34 cellular contexts compared by ENCODE assay signal in genomic region chr18:42051411-42051810, GRCh38.
"Had no signal": no experiment of that assay in that cellular context is flagged by ENCODE, and none has a peak within 500 bp of the region (broad histone marks: within the 10 kb centered on the region; RNA-seq: fewer than 3 reads in every experiment).

No MANE protein-coding gene starts in this region.

- H3K27ac ChIP-seq: adrenal gland, ascending aorta, breast epithelium, epithelial cell of prostate, esophagus squamous epithelium, gastrocnemius medialis, heart left ventricle had no signal

- H3K9me3 ChIP-seq: adrenal gland, ascending aorta, breast epithelium, esophagus squamous epithelium, gastrocnemius medialis, heart left ventricle had no signal

- H3K27ac Mint-ChIP-seq: activated CD4-positive, alpha-beta memory T cell treated with anti-CD3 and anti-CD28 coated beads for 36 hours; activated CD4-positive, alpha-beta T cell treated with anti-CD3 and anti-CD28 coated beads for 36 hours; activated CD4-positive, alpha-beta T cell treated with anti-CD3 and anti-CD28 coated beads, Interleukin-2, amount 10 ng/mL, durations not matched to agents 24 days and 14 days; activated CD8-positive, alpha-beta memory T cell treated with anti-CD3 and anti-CD28 coated beads, Interleukin-2, amount 10 ng/mL, durations not matched to agents 7 days and 5 days; activated CD8-positive, alpha-beta T cell treated with anti-CD3 and anti-CD28 coated beads, Interleukin-2, amount 10 ng/mL, durations not matched to agents 7 days and 5 days; activated naive CD4-positive, alpha-beta T cell treated with anti-CD3 and anti-CD28 coated beads for 36 hours; activated naive CD8-positive, alpha-beta T cell treated with anti-CD3 and anti-CD28 coated beads for 36 hours; activated naive CD8-positive, alpha-beta T cell treated with anti-CD3 and anti-CD28 coated beads, Interleukin-2, amount 50 U/mL, for 24 hours; activated T-helper 1 cell treated with anti-CD3 and anti-CD28 coated beads, Interleukin-12 subunit alpha, Interleukin-12 subunit beta, Interleukin-2, Interleukin-4 antibody, amounts not matched to agents 30 ng/mL and 10 ng/mL and 1 ng/mL, durations not matched to agents 14 hours and 24 hours and 36 hours; activated T-helper 2 cell treated with anti-CD3 and anti-CD28 coated beads, Interferon-gamma antibody, Interleukin-2, Interleukin-4, amounts not matched to agents 10 μg/mL and 5 μg/mL and 100 μg/mL, durations not matched to agents 14 hours and 24 hours and 36 hours; T-helper 17 cell; T-helper 2 cell treated with Interferon-gamma antibody and Interleukin-4, amounts not matched to agents 5 μg/mL and 100 μg/mL, for 36 hours had no signal

- H3K36me3 ChIP-seq: adrenal gland, breast epithelium had no signal

- H3K4me3 Mint-ChIP-seq: activated CD4-positive, alpha-beta memory T cell treated with anti-CD3 and anti-CD28 coated beads for 36 hours; activated CD4-positive, alpha-beta T cell treated with anti-CD3 and anti-CD28 coated beads for 36 hours; activated CD4-positive, alpha-beta T cell treated with anti-CD3 and anti-CD28 coated beads, Interleukin-2, amount 10 ng/mL, durations not matched to agents 24 days and 14 days; activated CD8-positive, alpha-beta memory T cell treated with anti-CD3 and anti-CD28 coated beads, Interleukin-2, amount 10 ng/mL, durations not matched to agents 7 days and 5 days; activated CD8-positive, alpha-beta T cell treated with anti-CD3 and anti-CD28 coated beads, Interleukin-2, amount 10 ng/mL, durations not matched to agents 7 days and 5 days; activated naive CD4-positive, alpha-beta T cell treated with anti-CD3 and anti-CD28 coated beads for 36 hours; activated naive CD4-positive, alpha-beta T cell treated with anti-CD3 and anti-CD28 coated beads, Interleukin-2, amount 50 U/mL, for 24 hours; activated naive CD8-positive, alpha-beta T cell treated with anti-CD3 and anti-CD28 coated beads for 36 hours; activated naive CD8-positive, alpha-beta T cell treated with anti-CD3 and anti-CD28 coated beads, Interleukin-2, amount 50 U/mL, for 24 hours; activated T-helper 1 cell treated with anti-CD3 and anti-CD28 coated beads, Interleukin-12 subunit alpha, Interleukin-12 subunit beta, Interleukin-2, Interleukin-4 antibody, amounts not matched to agents 30 ng/mL and 10 ng/mL and 1 ng/mL, durations not matched to agents 14 hours and 24 hours and 36 hours; brain; central memory CD8-positive, alpha-beta T cell; effector memory CD8-positive, alpha-beta T cell; T-helper 17 cell; T-helper 2 cell treated with Interferon-gamma antibody and Interleukin-4, amounts not matched to agents 5 μg/mL and 100 μg/mL, for 36 hours had no signal

- H3K4me3 ChIP-seq: adrenal gland, ascending aorta, breast epithelium, esophagus squamous epithelium, gastrocnemius medialis, heart left ventricle had no signal

- H3K4me1 ChIP-seq: ascending aorta, breast epithelium had no signal

- H3K27me3 ChIP-seq: adrenal gland, ascending aorta, breast epithelium, esophagus squamous epithelium, gastrocnemius medialis, heart left ventricle had no signal

- ATAC-seq: activated CD4-positive, alpha-beta T cell treated with anti-CD3 and anti-CD28 coated beads for 36 hours; activated CD8-positive, alpha-beta memory T cell treated with anti-CD3 and anti-CD28 coated beads, Interleukin-2, amount 10 ng/mL, durations not matched to agents 7 days and 5 days; activated CD8-positive, alpha-beta T cell treated with anti-CD3 and anti-CD28 coated beads, Interleukin-2, amount 10 ng/mL, durations not matched to agents 7 days and 5 days; activated naive CD8-positive, alpha-beta T cell treated with anti-CD3 and anti-CD28 coated beads, Interleukin-2, amount 50 U/mL, for 24 hours; effector memory CD8-positive, alpha-beta T cell; gastrocnemius medialis; heart left ventricle; T-helper 17 cell had no signal

- H3K27me3 Mint-ChIP-seq: activated CD4-positive, alpha-beta memory T cell treated with anti-CD3 and anti-CD28 coated beads for 36 hours; activated CD4-positive, alpha-beta T cell treated with anti-CD3 and anti-CD28 coated beads for 36 hours; activated CD4-positive, alpha-beta T cell treated with anti-CD3 and anti-CD28 coated beads, Interleukin-2, amount 10 ng/mL, durations not matched to agents 24 days and 14 days; activated CD8-positive, alpha-beta memory T cell treated with anti-CD3 and anti-CD28 coated beads, Interleukin-2, amount 10 ng/mL, durations not matched to agents 7 days and 5 days; activated naive CD4-positive, alpha-beta T cell treated with anti-CD3 and anti-CD28 coated beads, Interleukin-2, amount 50 U/mL, for 24 hours; activated naive CD8-positive, alpha-beta T cell treated with anti-CD3 and anti-CD28 coated beads for 36 hours; activated naive CD8-positive, alpha-beta T cell treated with anti-CD3 and anti-CD28 coated beads, Interleukin-2, amount 50 U/mL, for 24 hours; brain; central memory CD8-positive, alpha-beta T cell; effector memory CD8-positive, alpha-beta T cell; T-helper 17 cell had no signal

- DNase-seq: activated CD4-positive, alpha-beta memory T cell treated with anti-CD3 and anti-CD28 coated beads for 36 hours; activated CD4-positive, alpha-beta T cell treated with anti-CD3 and anti-CD28 coated beads for 36 hours; activated CD4-positive, alpha-beta T cell treated with anti-CD3 and anti-CD28 coated beads, Interleukin-2, amount 10 ng/mL, durations not matched to agents 24 days and 14 days; activated CD4-positive, CD25-positive, alpha-beta regulatory T cell; activated CD4-positive, CD25-positive, alpha-beta regulatory T cell treated with anti-CD3 and anti-CD28 coated beads, Interleukin-2, amount 50 U/mL, for 72 hours; activated CD8-positive, alpha-beta memory T cell treated with anti-CD3 and anti-CD28 coated beads, Interleukin-2, amount 10 ng/mL, durations not matched to agents 7 days and 5 days; activated CD8-positive, alpha-beta memory T cell treated with anti-CD3 and anti-CD28 coated beads, Interleukin-2, amount 50 U/mL, for 4 hours; activated CD8-positive, alpha-beta T cell treated with anti-CD3 and anti-CD28 coated beads, Interleukin-2, amount 10 ng/mL, durations not matched to agents 7 days and 5 days; activated effector memory CD4-positive, alpha-beta T cell treated with anti-CD3 and anti-CD28 coated beads, Interleukin-2, amount 50 U/mL, for 16 hours; activated naive CD4-positive, alpha-beta T cell treated with anti-CD3 and anti-CD28 coated beads for 36 hours; activated naive CD8-positive, alpha-beta T cell treated with anti-CD3 and anti-CD28 coated beads for 36 hours; activated naive CD8-positive, alpha-beta T cell treated with anti-CD3 and anti-CD28 coated beads, Interleukin-2, amount 50 U/mL, for 24 hours; activated T-cell treated with anti-CD3 and anti-CD28 coated beads, Interleukin-2, amount 50 U/mL, for 1 hour; activated T-cell treated with anti-CD3 and anti-CD28 coated beads, Interleukin-2, amount 50 U/mL, for 48 hours; adrenal gland; amygdala; cortex of kidney; effector CD4-positive, alpha-beta T cell; effector memory CD8-positive, alpha-beta T cell; esophagus squamous epithelium; gastrocnemius medialis; glutamatergic neuron; heart left ventricle; T-helper 17 cell; T1000 had no signal

- H3K4me1 Mint-ChIP-seq: central memory CD8-positive, alpha-beta T cell had no signal

- H3K9me3 Mint-ChIP-seq: activated CD4-positive, alpha-beta memory T cell treated with anti-CD3 and anti-CD28 coated beads for 36 hours; activated CD4-positive, alpha-beta T cell treated with anti-CD3 and anti-CD28 coated beads, Interleukin-2, amount 10 ng/mL, durations not matched to agents 24 days and 14 days; activated naive CD4-positive, alpha-beta T cell treated with anti-CD3 and anti-CD28 coated beads for 36 hours; activated naive CD4-positive, alpha-beta T cell treated with anti-CD3 and anti-CD28 coated beads, Interleukin-2, amount 50 U/mL, for 24 hours; activated naive CD8-positive, alpha-beta T cell treated with anti-CD3 and anti-CD28 coated beads for 36 hours; activated naive CD8-positive, alpha-beta T cell treated with anti-CD3 and anti-CD28 coated beads, Interleukin-2, amount 50 U/mL, for 24 hours; activated T-helper 1 cell treated with anti-CD3 and anti-CD28 coated beads, Interleukin-12 subunit alpha, Interleukin-12 subunit beta, Interleukin-2, Interleukin-4 antibody, amounts not matched to agents 30 ng/mL and 10 ng/mL and 1 ng/mL, durations not matched to agents 14 hours and 24 hours and 36 hours; activated T-helper 2 cell treated with anti-CD3 and anti-CD28 coated beads, Interferon-gamma antibody, Interleukin-2, Interleukin-4, amounts not matched to agents 10 μg/mL and 5 μg/mL and 100 μg/mL, durations not matched to agents 14 hours and 24 hours and 36 hours; brain; central memory CD8-positive, alpha-beta T cell; effector memory CD8-positive, alpha-beta T cell; T-helper 2 cell treated with Interferon-gamma antibody and Interleukin-4, amounts not matched to agents 5 μg/mL and 100 μg/mL, for 36 hours had no signal
